In the genomic region with DNA sequence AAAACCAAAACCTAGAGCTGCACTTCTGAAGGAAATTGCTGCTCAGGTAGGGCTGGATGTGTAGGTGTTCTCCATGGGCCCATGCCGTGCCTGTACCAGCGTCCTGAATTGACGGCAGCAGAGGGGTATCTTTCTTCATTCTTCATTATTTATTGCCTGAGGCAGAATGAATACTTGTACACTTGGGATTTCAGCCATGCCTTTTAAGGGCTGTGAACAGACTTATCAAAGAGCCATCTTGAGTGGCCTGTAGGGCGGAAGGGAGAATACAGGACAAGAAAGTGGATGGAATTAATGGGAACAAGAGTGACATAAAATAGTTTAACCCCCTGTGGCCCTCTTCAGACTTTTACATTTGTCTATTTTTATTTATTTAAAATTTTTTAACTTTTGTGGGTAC, we compare ENCODE assay signal across 2 cellular contexts.
TF ChIP-seq lines count a peak whose summit lies in the region.

No MANE protein-coding gene starts in this region.

TF ChIP-seq in SK-N-SH treated with all-trans-retinoic acid at 6 μM for 48 hours, 23 proteins besides CTCF, POLR2A, EP300 and RAD21 (continued from another document):
- TF ChIP-seq, protein P1, sequence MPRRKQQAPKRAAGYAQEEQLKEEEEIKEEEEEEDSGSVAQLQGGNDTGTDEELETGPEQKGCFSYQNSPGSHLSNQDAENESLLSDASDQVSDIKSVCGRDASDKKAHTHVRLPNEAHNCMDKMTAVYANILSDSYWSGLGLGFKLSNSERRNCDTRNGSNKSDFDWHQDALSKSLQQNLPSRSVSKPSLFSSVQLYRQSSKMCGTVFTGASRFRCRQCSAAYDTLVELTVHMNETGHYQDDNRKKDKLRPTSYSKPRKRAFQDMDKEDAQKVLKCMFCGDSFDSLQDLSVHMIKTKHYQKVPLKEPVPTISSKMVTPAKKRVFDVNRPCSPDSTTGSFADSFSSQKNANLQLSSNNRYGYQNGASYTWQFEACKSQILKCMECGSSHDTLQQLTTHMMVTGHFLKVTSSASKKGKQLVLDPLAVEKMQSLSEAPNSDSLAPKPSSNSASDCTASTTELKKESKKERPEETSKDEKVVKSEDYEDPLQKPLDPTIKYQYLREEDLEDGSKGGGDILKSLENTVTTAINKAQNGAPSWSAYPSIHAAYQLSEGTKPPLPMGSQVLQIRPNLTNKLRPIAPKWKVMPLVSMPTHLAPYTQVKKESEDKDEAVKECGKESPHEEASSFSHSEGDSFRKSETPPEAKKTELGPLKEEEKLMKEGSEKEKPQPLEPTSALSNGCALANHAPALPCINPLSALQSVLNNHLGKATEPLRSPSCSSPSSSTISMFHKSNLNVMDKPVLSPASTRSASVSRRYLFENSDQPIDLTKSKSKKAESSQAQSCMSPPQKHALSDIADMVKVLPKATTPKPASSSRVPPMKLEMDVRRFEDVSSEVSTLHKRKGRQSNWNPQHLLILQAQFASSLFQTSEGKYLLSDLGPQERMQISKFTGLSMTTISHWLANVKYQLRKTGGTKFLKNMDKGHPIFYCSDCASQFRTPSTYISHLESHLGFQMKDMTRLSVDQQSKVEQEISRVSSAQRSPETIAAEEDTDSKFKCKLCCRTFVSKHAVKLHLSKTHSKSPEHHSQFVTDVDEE (CRISPR knock-in tag; IDR thresholded peaks at IDR 0.05): no peak
- no peak for TF ChIP-seq ZFP30 (CRISPR knock-in tag; IDR thresholded peaks at IDR 0.05)
- no peak for TF ChIP-seq ISL1 (CRISPR knock-in tag; IDR thresholded peaks at IDR 0.05)
- no peak for TF ChIP-seq POU6F1 (CRISPR knock-in tag; IDR thresholded peaks at IDR 0.05; ENCODE audit: borderline replicate concordance, low read depth)
- no peak for TF ChIP-seq ESRRG (CRISPR knock-in tag; IDR thresholded peaks at IDR 0.05)
- no peak for TF ChIP-seq PPARA (CRISPR knock-in tag; IDR thresholded peaks at IDR 0.05; ENCODE audit: borderline replicate concordance)
- TF ChIP-seq ZC3H10 (CRISPR knock-in tag; IDR thresholded peaks at IDR 0.05): no peak
- TF ChIP-seq ARNTL (CRISPR knock-in tag; IDR thresholded peaks at IDR 0.05; ENCODE audit: borderline replicate concordance, low read depth): no peak
- TF ChIP-seq, protein P2, sequence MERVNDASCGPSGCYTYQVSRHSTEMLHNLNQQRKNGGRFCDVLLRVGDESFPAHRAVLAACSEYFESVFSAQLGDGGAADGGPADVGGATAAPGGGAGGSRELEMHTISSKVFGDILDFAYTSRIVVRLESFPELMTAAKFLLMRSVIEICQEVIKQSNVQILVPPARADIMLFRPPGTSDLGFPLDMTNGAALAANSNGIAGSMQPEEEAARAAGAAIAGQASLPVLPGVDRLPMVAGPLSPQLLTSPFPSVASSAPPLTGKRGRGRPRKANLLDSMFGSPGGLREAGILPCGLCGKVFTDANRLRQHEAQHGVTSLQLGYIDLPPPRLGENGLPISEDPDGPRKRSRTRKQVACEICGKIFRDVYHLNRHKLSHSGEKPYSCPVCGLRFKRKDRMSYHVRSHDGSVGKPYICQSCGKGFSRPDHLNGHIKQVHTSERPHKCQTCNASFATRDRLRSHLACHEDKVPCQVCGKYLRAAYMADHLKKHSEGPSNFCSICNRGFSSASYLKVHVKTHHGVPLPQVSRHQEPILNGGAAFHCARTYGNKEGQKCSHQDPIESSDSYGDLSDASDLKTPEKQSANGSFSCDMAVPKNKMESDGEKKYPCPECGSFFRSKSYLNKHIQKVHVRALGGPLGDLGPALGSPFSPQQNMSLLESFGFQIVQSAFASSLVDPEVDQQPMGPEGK (CRISPR knock-in tag; IDR thresholded peaks at IDR 0.05; ENCODE audit: borderline replicate concordance): no peak
- TF ChIP-seq CSDC2 (CRISPR knock-in tag; IDR thresholded peaks at IDR 0.05): no peak

TF ChIP-seq in WTC11, 78 proteins besides CTCF, POLR2A, EP300 and RAD21 (continued from another document):
- no peak for TF ChIP-seq PRDM15 (CRISPR knock-in tag; IDR thresholded peaks at IDR 0.05)
- no peak for TF ChIP-seq ZNF138 (CRISPR knock-in tag; conservative IDR thresholded peaks at IDR 0.05)
- no peak for TF ChIP-seq NR2C2 (CRISPR knock-in tag; IDR thresholded peaks at IDR 0.05)
- TF ChIP-seq, protein P3, sequence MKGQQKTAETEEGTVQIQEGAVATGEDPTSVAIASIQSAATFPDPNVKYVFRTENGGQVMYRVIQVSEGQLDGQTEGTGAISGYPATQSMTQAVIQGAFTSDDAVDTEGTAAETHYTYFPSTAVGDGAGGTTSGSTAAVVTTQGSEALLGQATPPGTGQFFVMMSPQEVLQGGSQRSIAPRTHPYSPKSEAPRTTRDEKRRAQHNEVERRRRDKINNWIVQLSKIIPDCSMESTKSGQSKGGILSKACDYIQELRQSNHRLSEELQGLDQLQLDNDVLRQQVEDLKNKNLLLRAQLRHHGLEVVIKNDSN (CRISPR knock-in tag; IDR thresholded peaks at IDR 0.05): no peak
- TF ChIP-seq SMAD3 (CRISPR knock-in tag; IDR thresholded peaks at IDR 0.05; ENCODE audit: borderline replicate concordance): no peak
